In the genomic region with DNA sequence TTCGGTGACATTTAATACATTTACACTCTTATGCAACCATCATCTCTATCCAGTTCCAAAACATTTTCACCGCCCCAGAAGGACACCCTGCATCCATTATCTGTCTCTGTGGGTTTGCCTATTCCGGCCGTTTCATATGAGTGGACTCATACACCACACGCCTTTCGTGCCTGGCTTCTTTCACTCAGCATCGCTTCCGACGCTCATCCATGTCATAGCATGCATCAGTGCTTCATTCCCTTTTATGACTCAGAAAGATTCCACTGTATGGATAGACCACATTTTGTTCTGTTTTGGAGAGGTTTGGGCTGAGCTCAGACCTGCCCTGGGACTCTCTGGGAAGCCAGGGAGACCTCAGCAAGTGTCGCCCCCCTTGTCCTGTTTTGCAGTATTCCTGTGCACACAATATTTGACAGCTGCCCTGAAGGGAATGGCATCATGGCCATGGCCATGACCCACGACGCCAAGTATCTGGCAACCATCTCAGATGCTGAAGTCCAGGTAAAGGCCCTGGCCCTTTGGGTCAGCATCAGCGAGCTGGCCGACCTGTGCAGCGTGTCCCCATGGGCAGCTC, we compare ENCODE assay signal across 27 cellular contexts. TPM values are rescaled to one million over a fixed set of nuclear protein-coding genes. Genes with fewer than 3 reads are reported as not detected.
A peak's percentile ranks its signal among the peaks of the same experiment; 100 is the strongest.
DNase-seq lines count a peak whose midpoint lies in the region; ATAC-seq and TF ChIP-seq lines count a peak whose summit lies in the region.
"Had no signal": no experiment of that assay in that cellular context is flagged by ENCODE, and none has a peak within 500 bp of the region (broad histone marks: within the 10 kb centered on the region; RNA-seq: fewer than 3 reads in every experiment).

No MANE protein-coding gene starts in this region.

- H3K4me3 Mint-ChIP-seq in chondrocyte (ENCODE audit: unreplicated experiment): no peak overlapping the region
- H3K4me3 Mint-ChIP-seq: activated B cell treated with CpG ODN at 0.5 μM for 24 hours; activated CD4-positive, alpha-beta memory T cell treated with anti-CD3 and anti-CD28 coated beads, Interleukin-2, amount 10 ng/mL, durations not matched to agents 7 days and 5 days; natural killer cell treated with Interleukin-12 subunit alpha and Interleukin-12 subunit beta and Interleukin-15 and Interleukin-18, amount 100 ng/mL, for 72 hours; stimulated activated naive CD8-positive, alpha-beta T cell treated with anti-CD3 and anti-CD28 coated beads, Interleukin-15, Interleukin-2, amounts not matched to agents 100 ng/mL and 50 ng/mL, for 24 hours had no signal

- peak overlapping the region; percentile 70 for H2BK20ac ChIP-seq in IMR-90 (ENCODE audit: low read depth, low read length)

- H3K27me3 Mint-ChIP-seq in chondrocyte (ENCODE audit: low read depth): no peaks in the 10 kb centered on the region
- H3K27me3 Mint-ChIP-seq: activated B cell treated with CpG ODN at 0.5 μM for 24 hours; activated CD4-positive, alpha-beta memory T cell treated with anti-CD3 and anti-CD28 coated beads, Interleukin-2, amount 10 ng/mL, durations not matched to agents 7 days and 5 days; stimulated activated naive CD8-positive, alpha-beta T cell treated with anti-CD3 and anti-CD28 coated beads, Interleukin-15, Interleukin-2, amounts not matched to agents 100 ng/mL and 50 ng/mL, for 24 hours had no signal

- BruUV-seq in IMR-90 (replicated peaks; lab: Mats Ljungman, UMichigan): no TSS peak

- peak overlapping the region; percentile 51 for H2AFZ ChIP-seq in IMR-90 (replicated peaks; ENCODE audit: low read length, poor library complexity)

- no peak overlapping the region for H3K23ac ChIP-seq in IMR-90 (ENCODE audit: low read depth, low read length)

- CTCF ChIA-PET in IMR-90 (lab: Yijun Ruan, JAX): no interaction called here

- TF ChIP-seq RAD21 in IMR-90 (IDR thresholded peaks at IDR 0.05; ENCODE audit: low read length): no peak

- TF ChIP-seq POLR2A in IMR-90 (IDR thresholded peaks at IDR 0.05; ENCODE audit: low read depth, low read length) (no peak), spleen (IDR thresholded peaks at IDR 0.05) (no peak)

- H3K27ac ChIP-seq in IMR-90 (ENCODE audit: insufficient read depth, low read length) (peak overlapping the region; percentile 49), spleen (no peak overlapping the region)
- H3K27ac ChIP-seq: coronary artery, skin epidermis, transverse colon had no signal

- peaks cover 10% of the 10 kb centered on the region for H3K9me3 Mint-ChIP-seq in chondrocyte (ENCODE audit: low read depth)
- H3K9me3 Mint-ChIP-seq: activated B cell treated with CpG ODN at 0.5 μM for 24 hours; activated CD4-positive, alpha-beta memory T cell treated with anti-CD3 and anti-CD28 coated beads, Interleukin-2, amount 10 ng/mL, durations not matched to agents 7 days and 5 days; natural killer cell treated with Interleukin-12 subunit alpha and Interleukin-12 subunit beta and Interleukin-15 and Interleukin-18, amount 100 ng/mL, for 72 hours; stimulated activated naive CD8-positive, alpha-beta T cell treated with anti-CD3 and anti-CD28 coated beads, Interleukin-15, Interleukin-2, amounts not matched to agents 100 ng/mL and 50 ng/mL, for 24 hours had no signal

- WGBS in IMR-90 (ENCODE audit: extremely low coverage in 2 of 2, insufficient read length in 1 of 2), 2 experiments: 89% methylated on average over 7 of the region's 15 CpGs; no CpG with 5 or more reads in 1 of the 2 experiments
- 95 to 97% (median 96%) methylated on average over 14 to 15 of the region's 15 CpGs for WGBS in spleen, 5 donors

- in situ Hi-C loops in IMR-90 (cut with MboI; ENCODE audit: low sequenced_read_pairs) (no loop called here), astrocyte of the spinal cord (cut with HindIII; ENCODE audit: low sequenced_read_pairs) (no loop called here)

- H3K4ac ChIP-seq in IMR-90 (ENCODE audit: low read depth, low read length): peak overlapping the region; percentile 58

- H4K8ac ChIP-seq in IMR-90 (ENCODE audit: low read depth in 2 of 2, low read length in 2 of 2): peak overlapping the region; percentile 12 to 22; a peak in 1 of 4 replicates

- H3K36me3 Mint-ChIP-seq in chondrocyte (ENCODE audit: low read depth): peaks cover 31% of the 10 kb centered on the region
- H3K36me3 Mint-ChIP-seq: natural killer cell treated with Interleukin-12 subunit alpha and Interleukin-12 subunit beta and Interleukin-15 and Interleukin-18, amount 100 ng/mL, for 72 hours had no signal

- ATAC-seq in IMR-90 (ENCODE audit: low read depth) (peak; percentile 57; the same call in 1 of the 2 replicates), GM21576 (IDR thresholded peaks at IDR 0.05; ENCODE audit: unreplicated experiment) (no peak)
- ATAC-seq: HCT116; left cardiac atrium; natural killer cell treated with Interleukin-12 subunit alpha and Interleukin-12 subunit beta and Interleukin-15 and Interleukin-18, amount 100 ng/mL, for 72 hours; Panc1 had no signal

- H4K5ac ChIP-seq in IMR-90 (ENCODE audit: low read depth, low read length): no peak overlapping the region

- H3K36me3 ChIP-seq in IMR-90 (ENCODE audit: control insufficient read depth, insufficient read depth, low read length): peaks cover 8% of the 10 kb centered on the region
- peaks cover 0 to 9% (median 0%) of the 10 kb centered on the region in 6 donors for H3K36me3 ChIP-seq in spleen
- H3K36me3 ChIP-seq: transverse colon had no signal

- peak overlapping the region; percentile 65 for H2AK5ac ChIP-seq in IMR-90 (ENCODE audit: low read depth, low read length)

- H2BK5ac ChIP-seq in IMR-90 (ENCODE audit: low read depth, low read length, poor library complexity, severe bottlenecking): peak overlapping the region; percentile 70

- H3K18ac ChIP-seq in IMR-90 (ENCODE audit: low read depth, low read length): no peak overlapping the region

- H3K14ac ChIP-seq in IMR-90 (replicated peaks; ENCODE audit: low read depth, low read length): peak overlapping the region; percentile 45

- TF ChIP-seq CTCF in IMR-90 (conservative IDR thresholded peaks at IDR 0.05; ENCODE audit: low read depth, low read length) (no peak), astrocyte of the spinal cord (IDR thresholded peaks at IDR 0.05; ENCODE audit: low read depth, low read length) (no peak), fibroblast of pulmonary artery (IDR thresholded peaks at IDR 0.05; ENCODE audit: low read length, missing control alignments) (no peak), spleen (IDR thresholded peaks at IDR 0.05 in 8 of 11, conservative IDR thresholded peaks at IDR 0.05 in 3 of 11) (no peak), chondrocyte (IDR thresholded peaks at IDR 0.05) (no peak)

- H3K27me3 ChIP-seq in IMR-90 (ENCODE audit: control insufficient read depth, insufficient read depth, low read length) (no peaks in the 10 kb centered on the region), spleen (replicated peaks in 1 of 7) (no peaks in the 10 kb centered on the region)
- H3K27me3 ChIP-seq: transverse colon had no signal

- H3K9me1 ChIP-seq in IMR-90 (ENCODE audit: insufficient read depth, low read length): peaks cover 13% of the 10 kb centered on the region

- POLR2A ChIA-PET in IMR-90 (lab: Charles Lee; ENCODE audit: unreplicated experiment): no interaction called here

- H3K4me3 ChIP-seq in IMR-90 (ENCODE audit: insufficient read depth, low read depth, low read length) (no peak overlapping the region), astrocyte of the spinal cord (ENCODE audit: low read depth, low read length) (no peak overlapping the region), fibroblast of pulmonary artery (replicated peaks; ENCODE audit: low read depth, low read length) (no peak overlapping the region), skeletal muscle cell (ENCODE audit: low read depth, low read length) (no peak overlapping the region), spleen (no peak overlapping the region)
- H3K4me3 ChIP-seq: coronary artery, skin epidermis, transverse colon had no signal

- H3K4me2 ChIP-seq in IMR-90 (ENCODE audit: low read depth, low read length): no peak overlapping the region

- peak overlapping the region; percentile 87 for H2AK9ac ChIP-seq in IMR-90 (replicated peaks; ENCODE audit: low read depth, low read length, poor library complexity)

- dilution Hi-C loops in IMR-90 (cut with HindIII; ENCODE audit: low sequenced_read_pairs, unreplicated experiment): no loop called here

- peak overlapping the region; percentile 52; the same call in 1 of the 2 replicates for H4K91ac ChIP-seq in IMR-90 (ENCODE audit: insufficient read depth, low read depth, low read length)

- H3K9ac ChIP-seq in IMR-90 (ENCODE audit: low read depth, low read length): no peak overlapping the region

- H3K79me1 ChIP-seq in IMR-90 (ENCODE audit: low read depth in 1 of 2, low read length in 2 of 2): no peaks in the 10 kb centered on the region; a peak in 2 of 4 replicates

- no peak overlapping the region for H3K56ac ChIP-seq in IMR-90 (ENCODE audit: extremely low read depth, insufficient read depth, low read length)

- H3K4me1 Mint-ChIP-seq in chondrocyte (ENCODE audit: low read depth): peaks cover 6% of the 10 kb centered on the region

- peak; percentile 86 for DNase-seq in IMR-90
- DNase-seq in astrocyte of the spinal cord (ENCODE audit: low read depth, low spot score): peak; percentile 72
- peak; percentile 70 for DNase-seq in fibroblast of pulmonary artery (ENCODE audit: low read depth)
- DNase-seq in skeletal muscle cell (ENCODE audit: low read depth): peak; percentile 39
- DNase-seq in spleen: no peak
- no peak for DNase-seq in DMS53 (lab: John Stamatoyannopoulos, UW)
- DNase-seq in chondrocyte (ENCODE audit: low spot score): no peak
- DNase-seq: activated B cell treated with CpG ODN at 0.5 μM for 24 hours; activated CD4-positive, alpha-beta memory T cell treated with anti-CD3 and anti-CD28 coated beads, Interleukin-2, amount 10 ng/mL, durations not matched to agents 7 days and 5 days; activated gamma-delta T cell treated with Interleukin-2 at 50 U/mL for 16 hours; activated T-cell treated with anti-CD3 and anti-CD28 coated beads for 4 hours; AML-193; Caco-2; left cardiac atrium; mesendoderm; NCI-H2081 treated with DMSO at 0.1 percent for 48 hours; NCI-H446 treated with DMSO at 0.1 percent for 48 hours; stimulated activated CD4-positive, alpha-beta T cell treated with anti-CD3 and anti-CD28 coated beads, Interleukin-4, amount 100 ng/mL, for 24 hours; transverse colon had no signal

- H3K27ac Mint-ChIP-seq in chondrocyte (ENCODE audit: unreplicated experiment): no peak overlapping the region
- H3K27ac Mint-ChIP-seq: activated B cell treated with CpG ODN at 0.5 μM for 24 hours; activated CD4-positive, alpha-beta memory T cell treated with anti-CD3 and anti-CD28 coated beads, Interleukin-2, amount 10 ng/mL, durations not matched to agents 7 days and 5 days; natural killer cell treated with Interleukin-12 subunit alpha and Interleukin-12 subunit beta and Interleukin-15 and Interleukin-18, amount 100 ng/mL, for 72 hours; progenitor cell of endocrine pancreas; stimulated activated naive CD8-positive, alpha-beta T cell treated with anti-CD3 and anti-CD28 coated beads, Interleukin-15, Interleukin-2, amounts not matched to agents 100 ng/mL and 50 ng/mL, for 24 hours had no signal

- H3K4me1 ChIP-seq in IMR-90 (ENCODE audit: control insufficient read depth, insufficient read depth, low read length) (no peaks in the 10 kb centered on the region), spleen (no peaks in the 10 kb centered on the region)
- H3K4me1 ChIP-seq: transverse colon had no signal

- H2BK120ac ChIP-seq in IMR-90 (ENCODE audit: low read depth, low read length): peak overlapping the region; percentile 71

- no peaks in the 10 kb centered on the region for H4K20me1 ChIP-seq in IMR-90 (ENCODE audit: insufficient read depth, low read length)

- no peak overlapping the region for H2BK15ac ChIP-seq in IMR-90 (ENCODE audit: low read depth, low read length)

- intact Hi-C loops in IMR-90 (cut with micrococcal nuclease): no loop called here
- intact Hi-C loops in spleen (cut with DNase I; ENCODE audit: low total_unique reads): no loop called here

- H3K9me3 ChIP-seq in IMR-90 (ENCODE audit: control insufficient read depth, insufficient read depth, low read length): no peaks in the 10 kb centered on the region
- H3K9me3 ChIP-seq in spleen: peaks cover 0 to under 1% (median 0%) of the 10 kb centered on the region in 8 donors
- H3K9me3 ChIP-seq: Caco-2, transverse colon had no signal

RNA-seq across cellular contexts. Expression of a gene that starts 23.8 kb away (rescaled TPM):
- total RNA-seq in IMR-90 (2012; rRNA removed) (9.1 and 9.4 TPM in 2 replicates), spleen (10 to 100 TPM in 1 of 7 donors, 1 to 10 TPM in 6; 3.0 to 10.5 (median 6.1) TPM), chondrocyte (3.5 to 6.4 TPM (median 4.5 TPM) in 3 replicates)
- polyA plus RNA-seq in IMR-90 (2012; rRNA removed) (6.8 and 7.8 TPM in 2 replicates), spleen (1 to 10 TPM; 1.3 to 2.7 (median 1.7) TPM)
- polyA plus RNA-seq in IMR-90 (2012; cell fraction: cytosol; rRNA removed): 4.2 and 6.8 TPM in 2 replicates
- polyA plus RNA-seq in IMR-90 (2012; cell fraction: nucleus; rRNA removed; ENCODE audit: low replicate concordance): 5.3 and 12.5 TPM in 2 replicates

RNA-seq across cellular contexts. Expression of a gene that starts 53.6 kb away (rescaled TPM):
- total RNA-seq in IMR-90 (2012; rRNA removed): 142 and 156 TPM in 2 replicates
- polyA plus RNA-seq in IMR-90 (2012; rRNA removed): 135 and 138 TPM in 2 replicates
- 82.4 and 236 TPM in 2 replicates for polyA plus RNA-seq in IMR-90 (2012; cell fraction: cytosol; rRNA removed)
- polyA plus RNA-seq in IMR-90 (2012; cell fraction: nucleus; rRNA removed; ENCODE audit: low replicate concordance): 75.4 and 108 TPM in 2 replicates
- 10 to 100 TPM; 32.4 to 56.7 (median 43.6) TPM for total RNA-seq in spleen
- polyA plus RNA-seq in spleen: 10 to 100 TPM; 29.6 to 62.6 (median 49.6) TPM
- 49.7 to 61.9 TPM (median 53.5 TPM) in 3 replicates for total RNA-seq in chondrocyte

Comparison
In these comparisons a context has a peak if more than half of its experiments do, and no peak if none do; other contexts are left out.
1. DNase-seq: peak in IMR-90 (single experiment), astrocyte of the spinal cord (single experiment), fibroblast of pulmonary artery (single experiment) and skeletal muscle cell (single experiment); none in spleen (single experiment), DMS53 (single experiment) and chondrocyte (single experiment).